Comparison of ENCODE assay signal across 14 cellular contexts in the genomic region with DNA sequence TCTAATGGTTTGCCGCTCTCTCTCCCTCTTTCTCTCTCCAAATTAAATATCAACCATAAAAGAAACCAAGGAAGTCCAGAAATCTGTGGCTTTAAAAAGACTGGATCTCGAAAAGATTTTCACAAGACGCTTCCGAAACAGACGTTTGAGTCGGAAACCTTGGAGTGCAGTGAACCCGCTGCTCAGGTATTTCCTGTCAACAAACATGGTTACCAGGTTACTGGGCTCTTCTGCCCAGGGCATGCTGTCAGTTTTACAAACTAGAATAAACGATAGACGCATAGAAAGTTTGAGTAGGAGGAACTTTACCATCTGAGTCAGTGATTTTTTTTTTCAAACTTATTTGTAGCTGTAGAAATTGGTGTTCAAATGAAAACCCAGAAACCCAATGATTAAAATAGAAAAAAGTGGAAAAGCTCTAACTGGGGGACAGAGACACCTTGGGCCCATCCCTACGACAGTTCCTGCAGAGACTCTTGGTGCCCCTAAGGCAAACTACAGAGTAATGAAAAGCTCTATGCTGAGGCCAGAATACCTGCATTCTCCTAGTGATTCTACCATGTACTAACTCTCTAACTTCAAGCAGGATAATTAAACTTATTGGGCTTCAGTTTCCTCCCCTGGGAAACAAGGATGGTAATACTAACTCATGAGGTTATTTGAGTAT.
A peak's percentile ranks its signal among the peaks of the same experiment; 100 is the strongest.
DNase-seq lines count a peak whose midpoint lies in the region; ATAC-seq and TF ChIP-seq lines count a peak whose summit lies in the region.
"Had no signal": no experiment of that assay in that cellular context is flagged by ENCODE, and none has a peak within 500 bp of the region (broad histone marks: within the 10 kb centered on the region; RNA-seq: fewer than 3 reads in every experiment).

No MANE protein-coding gene starts in this region.

- no peaks in the 10 kb centered on the region for H3K27me3 Mint-ChIP-seq in activated CD4-positive, alpha-beta T cell treated with anti-CD3 and anti-CD28 coated beads for 36 hours
- no peaks in the 10 kb centered on the region for H3K27me3 Mint-ChIP-seq in activated CD4-positive, alpha-beta T cell treated with anti-CD3 and anti-CD28 coated beads, Interleukin-2, amount 10 ng/mL, durations not matched to agents 7 days and 5 days
- H3K27me3 Mint-ChIP-seq: activated naive CD4-positive, alpha-beta T cell treated with anti-CD3 and anti-CD28 coated beads, Interleukin-2, amount 10 ng/mL, durations not matched to agents 7 days and 5 days; dendritic cell treated with granulocyte-macrophage colony-stimulating factor and Interleukin-4, amounts not matched to agents 40 ng/mL and 50 ng/mL, for 4 days had no signal

- peak; percentile 58 for ATAC-seq in activated CD4-positive, alpha-beta T cell treated with anti-CD3 and anti-CD28 coated beads for 36 hours
- ATAC-seq: heart right ventricle had no signal

- intact Hi-C loops in activated CD4-positive, alpha-beta T cell treated with anti-CD3 and anti-CD28 coated beads for 36 hours (cut with DNase I, micrococcal nuclease), result no loop called here

- H3K4me1 Mint-ChIP-seq in activated CD4-positive, alpha-beta T cell treated with anti-CD3 and anti-CD28 coated beads for 36 hours, result peaks cover 17% of the 10 kb centered on the region
- peaks cover 5% of the 10 kb centered on the region for H3K4me1 Mint-ChIP-seq in activated CD4-positive, alpha-beta T cell treated with anti-CD3 and anti-CD28 coated beads, Interleukin-2, amount 10 ng/mL, durations not matched to agents 7 days and 5 days
- H3K4me1 Mint-ChIP-seq: activated naive CD4-positive, alpha-beta T cell treated with anti-CD3 and anti-CD28 coated beads, Interleukin-2, amount 10 ng/mL, durations not matched to agents 7 days and 5 days had no signal

- no peak overlapping the region for H3K27ac ChIP-seq in osteoblast (ENCODE audit: low read depth, low read length)
- H3K27ac ChIP-seq: heart right ventricle had no signal

- DNase-seq in activated CD4-positive, alpha-beta T cell treated with anti-CD3 and anti-CD28 coated beads for 36 hours, result no peak
- no peak for DNase-seq in activated CD4-positive, alpha-beta T cell treated with anti-CD3 and anti-CD28 coated beads, Interleukin-2, amount 10 ng/mL, durations not matched to agents 7 days and 5 days
- peak; percentile 30 for DNase-seq in T follicular helper cell (ENCODE audit: low read depth)
- DNase-seq in epithelial cell of proximal tubule (ENCODE audit: low read depth), result peak; percentile 40
- DNase-seq in osteoblast (ENCODE audit: insufficient read length, low spot score, missing footprints), result no peak
- no peak for DNase-seq in T1000 (lab: John Stamatoyannopoulos, UW)
- DNase-seq in GM19240 (ENCODE audit: insufficient read length, low spot score), result no peak
- no peak for DNase-seq in hippocampal formation (lab: John Stamatoyannopoulos, UW)
- DNase-seq: activated naive CD4-positive, alpha-beta T cell treated with anti-CD3 and anti-CD28 coated beads, Interleukin-2, amount 10 ng/mL, durations not matched to agents 7 days and 5 days; HCEC 1CT; heart right ventricle; KBM-7; Right ventricle myocardium superior had no signal

- no peaks in the 10 kb centered on the region for H3K9me3 Mint-ChIP-seq in activated CD4-positive, alpha-beta T cell treated with anti-CD3 and anti-CD28 coated beads for 36 hours (ENCODE audit: low read depth)
- H3K9me3 Mint-ChIP-seq in activated CD4-positive, alpha-beta T cell treated with anti-CD3 and anti-CD28 coated beads, Interleukin-2, amount 10 ng/mL, durations not matched to agents 7 days and 5 days, result no peaks in the 10 kb centered on the region
- H3K9me3 Mint-ChIP-seq: activated naive CD4-positive, alpha-beta T cell treated with anti-CD3 and anti-CD28 coated beads, Interleukin-2, amount 10 ng/mL, durations not matched to agents 7 days and 5 days; dendritic cell treated with granulocyte-macrophage colony-stimulating factor and Interleukin-4, amounts not matched to agents 40 ng/mL and 50 ng/mL, for 4 days had no signal

- H4K20me1 ChIP-seq in osteoblast (ENCODE audit: insufficient read depth, low read length), result no peaks in the 10 kb centered on the region

- H2AFZ ChIP-seq in osteoblast (ENCODE audit: low read length), result peak overlapping the region; percentile 42

- H3K9me3 ChIP-seq in osteoblast (ENCODE audit: low read depth, low read length), result no peaks in the 10 kb centered on the region
- H3K9me3 ChIP-seq: heart right ventricle had no signal

- peaks cover 63% of the 10 kb centered on the region for H3K36me3 Mint-ChIP-seq in activated CD4-positive, alpha-beta T cell treated with anti-CD3 and anti-CD28 coated beads for 36 hours (ENCODE audit: low read depth)
- peaks cover 77% of the 10 kb centered on the region for H3K36me3 Mint-ChIP-seq in activated CD4-positive, alpha-beta T cell treated with anti-CD3 and anti-CD28 coated beads, Interleukin-2, amount 10 ng/mL, durations not matched to agents 7 days and 5 days (ENCODE audit: low read depth)

- H3K79me2 ChIP-seq in osteoblast (ENCODE audit: insufficient read depth, low read length), result no peaks in the 10 kb centered on the region

- H3K4me2 ChIP-seq in osteoblast (ENCODE audit: insufficient read depth, low read length), result no peak overlapping the region

- CTCF ChIA-PET in activated CD4-positive, alpha-beta T cell treated with anti-CD3 and anti-CD28 coated beads for 36 hours (lab: Charles Lee), result interaction anchor here (0.9 to 1.9 kb wide), 4 partner anchors 8 to 97 kb away, joined by 3 to 6 read pairs (median 4); no protein-coding TSS in a partner anchor
- CTCF ChIA-PET in activated CD4-positive, alpha-beta T cell treated with anti-CD3 and anti-CD28 coated beads, Interleukin-2, amount 10 ng/mL, durations not matched to agents 7 days and 5 days (lab: Charles Lee), result no interaction called here

- POLR2A ChIA-PET in activated CD4-positive, alpha-beta T cell treated with anti-CD3 and anti-CD28 coated beads for 36 hours (lab: Charles Lee), result no interaction called here
- POLR2A ChIA-PET in activated CD4-positive, alpha-beta T cell treated with anti-CD3 and anti-CD28 coated beads, Interleukin-2, amount 10 ng/mL, durations not matched to agents 7 days and 5 days (lab: Charles Lee), result no interaction called here

- H3K4me1 ChIP-seq in osteoblast (ENCODE audit: insufficient read depth, low read length), result no peaks in the 10 kb centered on the region
- H3K4me1 ChIP-seq: heart right ventricle had no signal

- no peak for TF ChIP-seq CTCF in epithelial cell of proximal tubule (conservative IDR thresholded peaks at IDR 0.05; ENCODE audit: low read depth, low read length)
- TF ChIP-seq CTCF in osteoblast (IDR thresholded peaks at IDR 0.05; ENCODE audit: extremely low read depth, low read depth, low read length), result no peak

- H3K36me3 ChIP-seq in osteoblast (ENCODE audit: insufficient read depth, low read length), result no peaks in the 10 kb centered on the region

- H3K4me3 Mint-ChIP-seq in activated CD4-positive, alpha-beta T cell treated with anti-CD3 and anti-CD28 coated beads for 36 hours, result peak overlapping the region; percentile 32
- no peak overlapping the region for H3K4me3 Mint-ChIP-seq in activated CD4-positive, alpha-beta T cell treated with anti-CD3 and anti-CD28 coated beads, Interleukin-2, amount 10 ng/mL, durations not matched to agents 7 days and 5 days
- H3K4me3 Mint-ChIP-seq: activated naive CD4-positive, alpha-beta T cell treated with anti-CD3 and anti-CD28 coated beads, Interleukin-2, amount 10 ng/mL, durations not matched to agents 7 days and 5 days; dendritic cell treated with granulocyte-macrophage colony-stimulating factor and Interleukin-4, amounts not matched to agents 40 ng/mL and 50 ng/mL, for 4 days had no signal

- H3K27ac Mint-ChIP-seq in activated CD4-positive, alpha-beta T cell treated with anti-CD3 and anti-CD28 coated beads for 36 hours, result peak overlapping the region; percentile 77
- H3K27ac Mint-ChIP-seq in activated CD4-positive, alpha-beta T cell treated with anti-CD3 and anti-CD28 coated beads, Interleukin-2, amount 10 ng/mL, durations not matched to agents 7 days and 5 days, result no peak overlapping the region
- H3K27ac Mint-ChIP-seq: dendritic cell treated with granulocyte-macrophage colony-stimulating factor and Interleukin-4, amounts not matched to agents 40 ng/mL and 50 ng/mL, for 4 days had no signal

- peak overlapping the region; percentile 30 for H3K4me3 ChIP-seq in epithelial cell of proximal tubule (ENCODE audit: low read depth, low read length)
- no peak overlapping the region for H3K4me3 ChIP-seq in osteoblast (ENCODE audit: insufficient read depth, low read length)
- H3K4me3 ChIP-seq: heart right ventricle had no signal

- no peaks in the 10 kb centered on the region for H3K27me3 ChIP-seq in osteoblast (ENCODE audit: insufficient read depth, low read length)

Comparison
In these comparisons a context has a peak if more than half of its experiments do, and no peak if none do; other contexts are left out.
1. DNase-seq: peak in T follicular helper cell (single experiment) and epithelial cell of proximal tubule (single experiment); none in activated CD4-positive, alpha-beta T cell treated with anti-CD3 and anti-CD28 coated beads for 36 hours (single experiment), activated CD4-positive, alpha-beta T cell treated with anti-CD3 and anti-CD28 coated beads, Interleukin-2, amount 10 ng/mL, durations not matched to agents 7 days and 5 days (single experiment), osteoblast (single experiment), T1000 (single experiment), GM19240 (single experiment) and hippocampal formation (0 of 2).